8 cellular contexts compared by ENCODE assay signal in genomic region chr6:26199057-26199772, GRCh38.
A peak's percentile ranks its signal among the peaks of the same experiment; 100 is the strongest.
DNase-seq lines count a peak whose midpoint lies in the region; ATAC-seq and TF ChIP-seq lines count a peak whose summit lies in the region.

No MANE protein-coding gene starts in this region.

- H3K27ac ChIP-seq in RWPE2 (ENCODE audit: poor library complexity, severe bottlenecking): peak overlapping the region; percentile 93
- peak overlapping the region; percentile 89 to 96 (median 92) for H3K27ac ChIP-seq in gastroesophageal sphincter
- H3K27ac ChIP-seq in neuronal stem cell (replicated peaks; ENCODE audit: low read length): peak overlapping the region; percentile 90
- peak overlapping the region; percentile 97 for H3K27ac ChIP-seq in upper lobe of right lung

- peak; percentile 59 for ATAC-seq in RWPE2 (ENCODE audit: low read depth)
- peak; percentile 68 to 71 for ATAC-seq in activated naive CD4-positive, alpha-beta T cell treated with anti-CD3 and anti-CD28 coated beads, Interleukin-2, amount 50 U/mL, for 72 hours
- ATAC-seq in gastroesophageal sphincter: peak; percentile 85
- ATAC-seq in upper lobe of right lung: peak; percentile 83

- peak overlapping the region; percentile 94 for H3K18ac ChIP-seq in neuronal stem cell (ENCODE audit: low read length)

- peak overlapping the region; percentile 99 for H3K27ac Mint-ChIP-seq in activated naive CD4-positive, alpha-beta T cell treated with anti-CD3 and anti-CD28 coated beads, Interleukin-2, amount 50 U/mL, for 72 hours

- H2BK15ac ChIP-seq in neuronal stem cell (ENCODE audit: low read length): no peak overlapping the region

- TF ChIP-seq CTCF in RWPE2 (IDR thresholded peaks at IDR 0.05; ENCODE audit: poor library complexity, severe bottlenecking): no peak
- TF ChIP-seq CTCF in gastroesophageal sphincter (IDR thresholded peaks at IDR 0.05): peak in 1 of 4 experiments; percentile 12
- no peak for TF ChIP-seq CTCF in upper lobe of right lung (IDR thresholded peaks at IDR 0.05)

- H3K27me3 ChIP-seq in HAP-1 (ENCODE audit: low read depth) (no peaks in the 10 kb centered on the region), MG63 (no peaks in the 10 kb centered on the region), RWPE2 (ENCODE audit: insufficient read depth, poor library complexity, severe bottlenecking) (no peaks in the 10 kb centered on the region), gastroesophageal sphincter (peaks cover 7% of the 10 kb centered on the region), neuronal stem cell (ENCODE audit: control insufficient read depth in 3 of 3, insufficient read depth in 3 of 3, low read depth in 1 of 3, low read length in 3 of 3) (no peaks in the 10 kb centered on the region), upper lobe of right lung (peaks cover 46% of the 10 kb centered on the region)

- TF ChIP-seq EP300 in gastroesophageal sphincter (IDR thresholded peaks at IDR 0.05): no peak

- no peaks in the 10 kb centered on the region for H3K79me1 ChIP-seq in neuronal stem cell (ENCODE audit: low read depth, low read length)

- H3K9me3 Mint-ChIP-seq in activated naive CD4-positive, alpha-beta T cell treated with anti-CD3 and anti-CD28 coated beads, Interleukin-2, amount 50 U/mL, for 72 hours: no peaks in the 10 kb centered on the region

- no peak overlapping the region for H2BK120ac ChIP-seq in neuronal stem cell (ENCODE audit: low read depth, low read length)

- peak overlapping the region; percentile 76 for H2BK12ac ChIP-seq in neuronal stem cell (ENCODE audit: low read length)

- peak overlapping the region; percentile 99 for H3K23ac ChIP-seq in neuronal stem cell (ENCODE audit: low read depth, low read length, poor library complexity)

- H3K4me3 ChIP-seq in HAP-1: peak overlapping the region; percentile 73
- H3K4me3 ChIP-seq in MG63: peak overlapping the region; percentile 72
- H3K4me3 ChIP-seq in RWPE2 (ENCODE audit: severe bottlenecking): peak overlapping the region; percentile 70
- peak overlapping the region; percentile 52 for H3K4me3 ChIP-seq in gastroesophageal sphincter
- H3K4me3 ChIP-seq in neuronal stem cell (ENCODE audit: low read length in 2 of 2): peak overlapping the region; percentile 91 to 94
- peak overlapping the region; percentile 69 for H3K4me3 ChIP-seq in upper lobe of right lung

- peak overlapping the region; percentile 54 for H2AFZ ChIP-seq in neuronal stem cell (ENCODE audit: low read length)

- H2BK5ac ChIP-seq in neuronal stem cell (ENCODE audit: low read length): peak overlapping the region; percentile 40

- H4K8ac ChIP-seq in neuronal stem cell (ENCODE audit: low read depth, low read length): no peak overlapping the region

- intact Hi-C loops in upper lobe of right lung (cut with DNase I): loop anchor here (2.0 kb wide), 1 partner anchor 18 kb away; a partner anchor contains a TSS

- H3K36me3 Mint-ChIP-seq in activated naive CD4-positive, alpha-beta T cell treated with anti-CD3 and anti-CD28 coated beads, Interleukin-2, amount 50 U/mL, for 72 hours: peaks cover 19 to 34% of the 10 kb centered on the region in 2 donors

- no peak overlapping the region for H3K4ac ChIP-seq in neuronal stem cell (ENCODE audit: low read length)

- peak overlapping the region; percentile 91 for H3K9ac ChIP-seq in neuronal stem cell (ENCODE audit: low read depth, low read length, poor library complexity)

- H4K91ac ChIP-seq in neuronal stem cell (ENCODE audit: low read depth, low read length, poor library complexity): no peak overlapping the region

- in situ Hi-C loops in HAP-1 (cut with MboI; ENCODE audit: low sequenced_read_pairs): loop anchor here (5.0 to 10.0 kb wide), 3 partner anchors 77 to 933 kb away; a partner anchor contains a TSS

- WGBS in gastroesophageal sphincter (ENCODE audit: low coverage in 1 of 2), 2 donors: 0% methylated on average over 15 to 30 of the region's 42 CpGs
- no CpG with 5 or more reads among the region's 42 CpGs for WGBS in neuronal stem cell (ENCODE audit: extremely low coverage in 2 of 2, insufficient read length in 2 of 2, insufficient replicate concordance in 1 of 2), 2 donors

- peak overlapping the region; percentile 47 for H3K14ac ChIP-seq in neuronal stem cell (ENCODE audit: low read length)

- H3K4me2 ChIP-seq in neuronal stem cell (ENCODE audit: insufficient read depth, low read length, poor library complexity, severe bottlenecking): peak overlapping the region; percentile 66

- H3K36me3 ChIP-seq in HAP-1 (replicated peaks) (no peaks in the 10 kb centered on the region; the same call in 1 of the 2 replicates), MG63 (peaks cover 8% of the 10 kb centered on the region; the same call in 1 of the 2 replicates), RWPE2 (ENCODE audit: low read depth) (no peaks in the 10 kb centered on the region), gastroesophageal sphincter (no peaks in the 10 kb centered on the region), neuronal stem cell (replicated peaks in 1 of 2; ENCODE audit: control insufficient read depth in 2 of 2, insufficient read depth in 2 of 2, low read length in 2 of 2) (no peaks in the 10 kb centered on the region), upper lobe of right lung (no peaks in the 10 kb centered on the region)

- H3K9me3 ChIP-seq in HAP-1: no peaks in the 10 kb centered on the region
- no peaks in the 10 kb centered on the region for H3K9me3 ChIP-seq in MG63
- no peaks in the 10 kb centered on the region for H3K9me3 ChIP-seq in RWPE2 (ENCODE audit: severe bottlenecking)
- no peaks in the 10 kb centered on the region for H3K9me3 ChIP-seq in gastroesophageal sphincter
- no peaks in the 10 kb centered on the region for H3K9me3 ChIP-seq in neuronal stem cell (replicated peaks in 1 of 2; ENCODE audit: control insufficient read depth in 2 of 2, insufficient read depth in 1 of 2, low read depth in 1 of 2, low read length in 2 of 2)
- no peaks in the 10 kb centered on the region for H3K9me3 ChIP-seq in upper lobe of right lung

- peak overlapping the region; percentile 81 for H2AK5ac ChIP-seq in neuronal stem cell (ENCODE audit: low read depth, low read length)

- H3K4me1 ChIP-seq in HAP-1: peaks cover 30% of the 10 kb centered on the region
- peaks cover 11% of the 10 kb centered on the region for H3K4me1 ChIP-seq in RWPE2 (ENCODE audit: insufficient read depth, poor library complexity, severe bottlenecking)
- H3K4me1 ChIP-seq in gastroesophageal sphincter: peaks cover 0 to 50% (median 7%) of the 10 kb centered on the region in 3 donors
- peaks cover 5 to 7% of the 10 kb centered on the region in 2 donors for H3K4me1 ChIP-seq in neuronal stem cell (ENCODE audit: control insufficient read depth in 2 of 2, insufficient read depth in 1 of 2, low read depth in 1 of 2, low read length in 2 of 2)
- peaks cover 6% of the 10 kb centered on the region for H3K4me1 ChIP-seq in upper lobe of right lung

- DNase-seq in GM04503 (ENCODE audit: low read depth): peak; percentile 91
- DNase-seq in HAP-1 (ENCODE audit: low spot score in 2 of 2): peak; percentile 82 to 94
- peak; percentile 68 for DNase-seq in MG63
- DNase-seq in RWPE2 (ENCODE audit: low spot score): no peak
- DNase-seq in activated naive CD4-positive, alpha-beta T cell treated with anti-CD3 and anti-CD28 coated beads, Interleukin-2, amount 50 U/mL, for 72 hours (ENCODE audit: low spot score in 2 of 2): peak; percentile 75 to 86
- peak; percentile 87 for DNase-seq in neuronal stem cell (ENCODE audit: low spot score)
- peak; percentile 81 for DNase-seq in upper lobe of right lung

- peak; percentile 92 to 95 for TF ChIP-seq POLR2A in gastroesophageal sphincter (IDR thresholded peaks at IDR 0.05)
